In genomic region chr16:14658063-14658462, GRCh38 we compare ENCODE assay signal across 8 cellular contexts.
DNase-seq lines count a peak whose midpoint lies in the region; ATAC-seq and TF ChIP-seq lines count a peak whose summit lies in the region.

No MANE protein-coding gene starts in this region.

- H3K4me3 ChIP-seq in brain microvascular endothelial cell (ENCODE audit: low read depth, low read length) = no peak overlapping the region

- peak; percentile 68 for ATAC-seq in HG03432 (IDR thresholded peaks at IDR 0.05; ENCODE audit: unreplicated experiment)
- ATAC-seq in GM21381 (IDR thresholded peaks at IDR 0.05; ENCODE audit: unreplicated experiment) = no peak

- in situ Hi-C loops in brain microvascular endothelial cell (cut with HindIII; ENCODE audit: low pct_ligation_motif_present, low sequenced_read_pairs) = no loop called here

- TF ChIP-seq CTCF in brain microvascular endothelial cell (IDR thresholded peaks at IDR 0.05; ENCODE audit: low read depth, low read length, missing control alignments) = no peak

- no peak overlapping the region for H3K27ac ChIP-seq in brain microvascular endothelial cell

- H3K36me3 ChIP-seq in brain microvascular endothelial cell (replicated peaks) = peaks cover 47% of the 10 kb centered on the region

- TF ChIP-seq POLR2A in GM19099 (IDR thresholded peaks at IDR 0.05; ENCODE audit: extremely low read depth, insufficient read length, low read depth) = peak; percentile 44

- peak; percentile 16 for DNase-seq in Ammon's horn (ENCODE audit: low spot score)
- peak; percentile 2 for DNase-seq in brain microvascular endothelial cell
- DNase-seq in SHP77 (lab: John Stamatoyannopoulos, UW) = no peak
- DNase-seq in cerebellar nuclear complex (lab: John Stamatoyannopoulos, UW) = no peak
- DNase-seq in NCI-H1417 (lab: John Stamatoyannopoulos, UW) = no peak

- H3K27me3 ChIP-seq in brain microvascular endothelial cell (replicated peaks) = no peaks in the 10 kb centered on the region

Comparison
In these comparisons a context has a peak if more than half of its experiments do, and no peak if none do; other contexts are left out.
1. DNase-seq: peak in Ammon's horn (single experiment) and brain microvascular endothelial cell (single experiment); none in SHP77 (0 of 2), cerebellar nuclear complex (0 of 2) and NCI-H1417 (0 of 3).